17 cellular contexts compared by ENCODE assay signal in genomic region chr15:43908641-43909040, GRCh38.
"Had no signal": no experiment of that assay in that cellular context is flagged by ENCODE, and none has a peak within 500 bp of the region (broad histone marks: within the 10 kb centered on the region; RNA-seq: fewer than 3 reads in every experiment).

No MANE protein-coding gene starts in this region.

- H3K27me3 ChIP-seq: colonic mucosa, tibial nerve, upper lobe of right lung, vagina had no signal

- H3K36me3 ChIP-seq: colonic mucosa, upper lobe of right lung, vagina had no signal

- DNase-seq: colonic mucosa; dermis blood vessel endothelial cell; left colon; left ventricle myocardium superior; mesendoderm; naive B cell; nephron progenitor cell; psoas muscle; retina; stimulated activated CD4-positive, alpha-beta T cell treated with anti-CD3 and anti-CD28 coated beads, Interleukin-2, amount 100 ng/mL, for 48 hours; stimulated activated naive CD8-positive, alpha-beta T cell treated with anti-CD3 and anti-CD28 coated beads, Interleukin-15, Interleukin-2, amounts not matched to agents 100 U/mL and 50 U/mL, for 24 hours; upper lobe of right lung had no signal

- H3K4me3 ChIP-seq: colonic mucosa, lung, psoas muscle, skin epidermis, tibial nerve, upper lobe of right lung, vagina had no signal

- H3K9me3 Mint-ChIP-seq: naive B cell, nephron progenitor cell had no signal

- H3K4me3 Mint-ChIP-seq: nephron progenitor cell had no signal

- H3K27ac ChIP-seq: colonic mucosa, psoas muscle, skin epidermis, upper lobe of right lung, vagina had no signal

- H3K9me3 ChIP-seq: colonic mucosa, psoas muscle, tibial nerve, upper lobe of right lung, vagina had no signal

- H3K36me3 Mint-ChIP-seq: naive B cell had no signal

- ATAC-seq: left colon; left ventricle myocardium superior; psoas muscle; sciatic nerve; stimulated activated naive CD8-positive, alpha-beta T cell treated with anti-CD3 and anti-CD28 coated beads, Interleukin-15, Interleukin-2, amounts not matched to agents 100 U/mL and 50 U/mL, for 24 hours; upper lobe of right lung had no signal

- H3K27ac Mint-ChIP-seq: naive B cell, nephron progenitor cell had no signal

- H3K4me1 ChIP-seq: colonic mucosa, psoas muscle, upper lobe of right lung had no signal
